ENCODE assay signal across 1 cellular context in the genomic region with DNA sequence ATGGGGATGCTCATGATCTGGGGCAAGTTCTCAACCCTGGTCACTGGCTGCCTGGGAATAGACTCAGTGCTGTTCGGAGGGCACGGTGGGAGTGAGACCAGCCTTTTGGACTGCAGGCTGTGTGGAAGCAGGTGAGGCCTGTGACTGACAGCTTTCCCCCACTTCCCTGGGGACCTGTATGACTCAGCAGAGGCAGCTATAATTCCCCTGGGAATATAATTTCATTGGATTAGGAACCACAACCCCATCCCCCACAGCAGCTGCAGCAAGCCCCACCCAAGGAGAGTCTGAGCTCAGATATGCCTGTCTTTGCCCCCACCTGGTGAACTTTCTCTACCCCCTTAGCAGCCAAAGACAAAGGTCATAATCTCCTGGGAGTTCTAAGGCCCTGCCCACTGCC.
TF ChIP-seq lines count a peak whose summit lies in the region.

No MANE protein-coding gene starts in this region.

TF ChIP-seq in HCT116, 20 proteins besides CTCF, POLR2A, EP300 and RAD21 (continued from another document):
- TF ChIP-seq, protein P1, sequence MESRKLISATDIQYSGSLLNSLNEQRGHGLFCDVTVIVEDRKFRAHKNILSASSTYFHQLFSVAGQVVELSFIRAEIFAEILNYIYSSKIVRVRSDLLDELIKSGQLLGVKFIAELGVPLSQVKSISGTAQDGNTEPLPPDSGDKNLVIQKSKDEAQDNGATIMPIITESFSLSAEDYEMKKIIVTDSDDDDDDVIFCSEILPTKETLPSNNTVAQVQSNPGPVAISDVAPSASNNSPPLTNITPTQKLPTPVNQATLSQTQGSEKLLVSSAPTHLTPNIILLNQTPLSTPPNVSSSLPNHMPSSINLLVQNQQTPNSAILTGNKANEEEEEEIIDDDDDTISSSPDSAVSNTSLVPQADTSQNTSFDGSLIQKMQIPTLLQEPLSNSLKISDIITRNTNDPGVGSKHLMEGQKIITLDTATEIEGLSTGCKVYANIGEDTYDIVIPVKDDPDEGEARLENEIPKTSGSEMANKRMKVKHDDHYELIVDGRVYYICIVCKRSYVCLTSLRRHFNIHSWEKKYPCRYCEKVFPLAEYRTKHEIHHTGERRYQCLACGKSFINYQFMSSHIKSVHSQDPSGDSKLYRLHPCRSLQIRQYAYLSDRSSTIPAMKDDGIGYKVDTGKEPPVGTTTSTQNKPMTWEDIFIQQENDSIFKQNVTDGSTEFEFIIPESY (IDR thresholded peaks at IDR 0.05; ENCODE audit: extremely low read depth, insufficient replicate concordance, low read length), result no peak
- no peak for TF ChIP-seq ELF1 (IDR thresholded peaks at IDR 0.05; ENCODE audit: borderline replicate concordance, low read depth)
- TF ChIP-seq FOSL1 (IDR thresholded peaks at IDR 0.05; ENCODE audit: low read depth), result no peak
- no peak for TF ChIP-seq EZH2phosphoT487 (IDR thresholded peaks at IDR 0.05; ENCODE audit: borderline replicate concordance)
- no peak for TF ChIP-seq SP1 (IDR thresholded peaks at IDR 0.05; ENCODE audit: low read depth)
- no peak for TF ChIP-seq JUND (IDR thresholded peaks at IDR 0.05)
- TF ChIP-seq ZNF274 (IDR thresholded peaks at IDR 0.05; ENCODE audit: low read depth, low read length), result no peak
- no peak for TF ChIP-seq ZFX (IDR thresholded peaks at IDR 0.05)
- TF ChIP-seq TCF7L2 (IDR thresholded peaks at IDR 0.05; ENCODE audit: borderline replicate concordance, extremely low read depth, insufficient read depth, insufficient read length), result no peak
- TF ChIP-seq EGR1 (IDR thresholded peaks at IDR 0.05; ENCODE audit: low read depth), result no peak
